ENCODE assay signal across 8 cellular contexts in genomic region chr13:42048323-42048624, GRCh38. TPM values are rescaled to one million over a fixed set of nuclear protein-coding genes. Genes with fewer than 3 reads are reported as not detected.
DNase-seq lines count a peak whose midpoint lies in the region; ATAC-seq and TF ChIP-seq lines count a peak whose summit lies in the region.

No MANE protein-coding gene starts in this region.

- H3K9me3 Mint-ChIP-seq in activated B cell treated with CpG ODN at 0.5 μM for 24 hours = no peaks in the 10 kb centered on the region

- peaks cover 34% of the 10 kb centered on the region for H3K27me3 Mint-ChIP-seq in activated B cell treated with CpG ODN at 0.5 μM for 24 hours

- no peaks in the 10 kb centered on the region for H3K36me3 Mint-ChIP-seq in activated B cell treated with CpG ODN at 0.5 μM for 24 hours (ENCODE audit: low read depth)

- peak overlapping the region; percentile 85 for H3K4me3 Mint-ChIP-seq in activated B cell treated with CpG ODN at 0.5 μM for 24 hours

- peaks cover 4% of the 10 kb centered on the region for H3K4me1 ChIP-seq in cardiac muscle cell (ENCODE audit: low read depth)

- H3K4me3 ChIP-seq in cardiac muscle cell = peak overlapping the region; percentile 88

- no peak for TF ChIP-seq CTCF in activated B cell treated with CpG ODN at 0.5 μM for 24 hours (IDR thresholded peaks at IDR 0.05)
- no peak for TF ChIP-seq CTCF in cardiac muscle cell (IDR thresholded peaks at IDR 0.05; ENCODE audit: low read depth, low read length)
- no peak for TF ChIP-seq CTCF in GM13977 (IDR thresholded peaks at IDR 0.05; ENCODE audit: extremely low read depth, insufficient read depth, missing control alignments)

- H3K27ac Mint-ChIP-seq in activated B cell treated with CpG ODN at 0.5 μM for 24 hours = no peak overlapping the region

- DNase-seq in GM19238 (ENCODE audit: insufficient read length, low spot score) (peak; percentile 34), activated B cell treated with CpG ODN at 0.5 μM for 24 hours (peak; percentile 24), cardiac muscle cell (ENCODE audit: low read depth in 1 of 2, low spot score in 1 of 2) (no peak), sciatic nerve (ENCODE audit: low spot score) (no peak), GM13977 (ENCODE audit: low spot score) (no peak)
- no peak for DNase-seq in stimulated activated CD4-positive, alpha-beta T cell treated with anti-CD3 and anti-CD28 coated beads, Interleukin-2, amount 100 ng/mL, for 48 hours
- no peak for DNase-seq in stimulated activated CD4-positive, alpha-beta T cell treated with anti-CD3 and anti-CD28 coated beads, Interleukin-4, amount 100 ng/mL, for 1 hour

- intact Hi-C loops in activated B cell treated with CpG ODN at 0.5 μM for 24 hours (cut with micrococcal nuclease) (loop anchor here (1.0 to 10.0 kb wide), 8 partner anchors 9 to 1829 kb away; partner anchors contain the start of genes CCDC122, LACC1, NAA16 and RGCC), sciatic nerve (cut with DNase I) (loop anchor here (1.0 kb wide), 1 partner anchor 28 kb away; no protein-coding TSS in a partner anchor)

- ATAC-seq in HG03045 (IDR thresholded peaks at IDR 0.05; ENCODE audit: unreplicated experiment) (peak; percentile 34), activated B cell treated with CpG ODN at 0.5 μM for 24 hours (ENCODE audit: low read depth) (peak; percentile 12), sciatic nerve (peak; percentile 46)

- peaks cover 12% of the 10 kb centered on the region for H3K4me1 Mint-ChIP-seq in activated B cell treated with CpG ODN at 0.5 μM for 24 hours

- peaks cover 17% of the 10 kb centered on the region for H3K27me3 ChIP-seq in cardiac muscle cell

- no peaks in the 10 kb centered on the region for H3K36me3 ChIP-seq in cardiac muscle cell

- CTCF ChIA-PET in activated B cell treated with CpG ODN at 0.5 μM for 24 hours (lab: Charles Lee) = no interaction called here

- POLR2A ChIA-PET in activated B cell treated with CpG ODN at 0.5 μM for 24 hours (lab: Charles Lee) = interaction anchor here (0.7 kb wide), 1 partner anchor 1124 kb away, joined by 3 read pairs; no protein-coding TSS in a partner anchor

- no peaks in the 10 kb centered on the region for H3K9me3 ChIP-seq in cardiac muscle cell (ENCODE audit: low read depth)

- in situ Hi-C loops in GM13977 (cut with MboI; ENCODE audit: low pct_unique_long_range_greater_than_20kb, low sequenced_read_pairs, unreplicated experiment) = no loop called here

- peak overlapping the region; percentile 79 for H3K27ac ChIP-seq in cardiac muscle cell

RNA-seq across cellular contexts. Expression of gene DGKH, which starts 0.2 kb away (rescaled TPM):
- total RNA-seq in activated B cell treated with CpG ODN at 0.5 μM for 24 hours (1.6 and 2.2 TPM in 2 replicates), cardiac muscle cell (3.8 and 11.2 TPM in 2 replicates), sciatic nerve (19.9 TPM)
- 2.0 and 3.2 TPM in 2 replicates for polyA plus RNA-seq in cardiac muscle cell

Comparison
In these comparisons a context has a peak if more than half of its experiments do, and no peak if none do; other contexts are left out.
1. DNase-seq: peak in GM19238 (single experiment) and activated B cell treated with CpG ODN at 0.5 μM for 24 hours (single experiment); none in cardiac muscle cell (0 of 2), sciatic nerve (single experiment), stimulated activated CD4-positive, alpha-beta T cell treated with anti-CD3 and anti-CD28 coated beads, Interleukin-2, amount 100 ng/mL, for 48 hours (0 of 2), stimulated activated CD4-positive, alpha-beta T cell treated with anti-CD3 and anti-CD28 coated beads, Interleukin-4, amount 100 ng/mL, for 1 hour (single experiment) and GM13977 (single experiment).
2. Peak in every context shown above with its lines, with median percentiles within 50 percentile points of each other: ATAC-seq.